16 cellular contexts compared by ENCODE assay signal in genomic region chr22:32854351-32854804, GRCh38. TPM values are rescaled to one million over a fixed set of nuclear protein-coding genes. Genes with fewer than 3 reads are reported as not detected.
DNase-seq lines count a peak whose midpoint lies in the region; ATAC-seq, FAIRE-seq and TF ChIP-seq lines count a peak whose summit lies in the region.
"Had no signal": no experiment of that assay in that cellular context is flagged by ENCODE, and none has a peak within 500 bp of the region (broad histone marks: within the 10 kb centered on the region; RNA-seq: fewer than 3 reads in every experiment).

No MANE protein-coding gene starts in this region.

- no peak overlapping the region for H2BK12ac ChIP-seq in mesenchymal stem cell (ENCODE audit: low read length in 2 of 2)

- peak overlapping the region; percentile 47 for H4K91ac ChIP-seq in mesenchymal stem cell (ENCODE audit: low read length)

- TF ChIP-seq CTCF in testis (IDR thresholded peaks at IDR 0.05): no peak

- no peak overlapping the region for H2AFZ ChIP-seq in mesenchymal stem cell (ENCODE audit: low read depth, low read length)

- no peak overlapping the region for H3K14ac ChIP-seq in mesenchymal stem cell (ENCODE audit: low read length in 2 of 2)

- H3K79me1 ChIP-seq in mesenchymal stem cell (replicated peaks; ENCODE audit: low read length, poor library complexity, severe bottlenecking): no peaks in the 10 kb centered on the region

- H3K4me3 ChIP-seq in mesenchymal stem cell (ENCODE audit: insufficient read depth in 1 of 2, low read depth in 1 of 2, low read length in 2 of 2) (no peak overlapping the region), testis (no peak overlapping the region)

- no peak overlapping the region for H2BK15ac ChIP-seq in mesenchymal stem cell (ENCODE audit: low read depth, poor library complexity, severe bottlenecking)

- ATAC-seq in Right ventricle myocardium superior (ENCODE audit: poor library complexity) (no peak), GM21737 (IDR thresholded peaks at IDR 0.05; ENCODE audit: unreplicated experiment) (no peak), GM18519 (IDR thresholded peaks at IDR 0.05; ENCODE audit: low FRiP score, unreplicated experiment) (no peak)
- ATAC-seq: effector memory CD8-positive, alpha-beta T cell; stimulated activated naive CD8-positive, alpha-beta T cell treated with anti-CD3 and anti-CD28 coated beads, Interleukin-15, Interleukin-2, amounts not matched to agents 100 U/mL and 50 U/mL, for 24 hours had no signal

- FAIRE-seq in RCC 7860 (lab: Jason Lieb, UNC): no peak

- in situ Hi-C loops in ACHN (cut with HindIII; ENCODE audit: low pct_ligation_motif_present, low pct_unique_long_range_greater_than_20kb, low sequenced_read_pairs): no loop called here

- no peak overlapping the region for H3K4me2 ChIP-seq in mesenchymal stem cell (ENCODE audit: low read length, poor library complexity, severe bottlenecking)

- H3K4me1 ChIP-seq in mesenchymal stem cell (ENCODE audit: control insufficient read depth, insufficient read depth, low read depth, low read length): no peaks in the 10 kb centered on the region
- peaks cover 48% of the 10 kb centered on the region for H3K4me1 ChIP-seq in testis

- no peak overlapping the region for H2BK5ac ChIP-seq in mesenchymal stem cell (ENCODE audit: low read depth, low read length, poor library complexity, severe bottlenecking)

- no peak for TF ChIP-seq POLR2A in testis (IDR thresholded peaks at IDR 0.05)

- peak; percentile 25 for DNase-seq in astrocyte of the hippocampus (ENCODE audit: low read depth, low spot score)
- DNase-seq in Right ventricle myocardium superior: peak; percentile 71
- DNase-seq in mesenchymal stem cell: peak; percentile 15
- DNase-seq in testis: peak; percentile 38
- no peak for DNase-seq in RCC 7860 (ENCODE audit: low spot score)
- no peak for DNase-seq in ACHN
- DNase-seq: activated naive CD8-positive, alpha-beta T cell treated with anti-CD3 and anti-CD28 coated beads for 36 hours; CD4-positive, alpha-beta memory T cell; effector memory CD8-positive, alpha-beta T cell; GDM1; islet precursor cell; NCI-H146; SHP77 treated with DMSO at 0.1 percent for 48 hours; stimulated activated naive CD8-positive, alpha-beta T cell treated with anti-CD3 and anti-CD28 coated beads, Interleukin-15, Interleukin-2, amounts not matched to agents 100 U/mL and 50 U/mL, for 24 hours had no signal

- WGBS in mesenchymal stem cell: 97% methylated on average over 14 of the region's 14 CpGs
- WGBS in testis, 2 donors: 49 to 66% methylated on average over 14 of the region's 14 CpGs

- H3K9ac ChIP-seq in mesenchymal stem cell (ENCODE audit: low read length): no peak overlapping the region

- H3K27me3 ChIP-seq in mesenchymal stem cell (ENCODE audit: control insufficient read depth in 1 of 2, insufficient read depth in 1 of 2, low read length in 2 of 2): no peaks in the 10 kb centered on the region
- H3K27me3 ChIP-seq in testis: no peaks in the 10 kb centered on the region

- no peak overlapping the region for H3K18ac ChIP-seq in mesenchymal stem cell (ENCODE audit: low read depth in 1 of 2, low read length in 2 of 2)

- no peak overlapping the region for H4K8ac ChIP-seq in mesenchymal stem cell (ENCODE audit: low read length)

- H3K9me3 ChIP-seq in mesenchymal stem cell (ENCODE audit: control insufficient read depth, low read length): no peaks in the 10 kb centered on the region
- no peaks in the 10 kb centered on the region for H3K9me3 ChIP-seq in testis

- H3K36me3 ChIP-seq in mesenchymal stem cell (ENCODE audit: control insufficient read depth in 1 of 2, insufficient read depth in 2 of 2, low read depth in 1 of 2, low read length in 2 of 2) (peaks cover 0 to 99% of the 10 kb centered on the region in 2 experiments), testis (ENCODE audit: low read depth, missing control alignments) (no peaks in the 10 kb centered on the region)

- H3K4ac ChIP-seq in mesenchymal stem cell (ENCODE audit: low read depth in 1 of 2, low read length in 2 of 2): no peak overlapping the region

- H2BK120ac ChIP-seq in mesenchymal stem cell (ENCODE audit: low read depth, low read length): no peak overlapping the region

- no peak overlapping the region for H2AK5ac ChIP-seq in mesenchymal stem cell (ENCODE audit: low read length, severe bottlenecking)

- intact Hi-C loops in Right ventricle myocardium superior (cut with DNase I) (no loop called here), testis (cut with DNase I; ENCODE audit: low total_unique reads) (loop anchor here (5.0 kb wide), 1 partner anchor 322 kb away; no protein-coding TSS in a partner anchor)

- no peak overlapping the region for H3K23ac ChIP-seq in mesenchymal stem cell (ENCODE audit: low read length in 2 of 2)

- H3K27ac ChIP-seq in mesenchymal stem cell (ENCODE audit: low read length, poor library complexity, severe bottlenecking) (no peak overlapping the region), testis (no peak overlapping the region)

RNA-seq across cellular contexts. Expression of gene TIMP3, which starts 52.9 kb away (rescaled TPM):
- total RNA-seq in Right ventricle myocardium superior (266 TPM), testis (100 to 1,000 TPM; 200 to 201 TPM)
- polyA plus RNA-seq in mesenchymal stem cell (2013, experiment 1 of 2): 319 TPM
- polyA plus RNA-seq in mesenchymal stem cell (2013, experiment 2 of 2): 317 TPM
- polyA plus RNA-seq in testis (ENCODE audit: insufficient read depth, low read depth, low replicate concordance): 214 TPM
- polyA plus RNA-seq: CD4-positive, alpha-beta memory T cell had no signal

Comparison
In these comparisons a context has a peak if more than half of its experiments do, and no peak if none do; other contexts are left out.
1. DNase-seq: peak in astrocyte of the hippocampus (single experiment), Right ventricle myocardium superior (single experiment), mesenchymal stem cell (single experiment) and testis (single experiment); none in RCC 7860 (single experiment) and ACHN (single experiment).